ENCODE assay signal across 1 cellular context in genomic region chr2:224162122-224162521, GRCh38.
TF ChIP-seq lines count a peak whose summit lies in the region.

No MANE protein-coding gene starts in this region.

TF ChIP-seq in HepG2, 621 proteins besides CTCF, POLR2A, EP300 and RAD21:
- TF ChIP-seq AKNA (CRISPR knock-in tag; IDR thresholded peaks at IDR 0.05; ENCODE audit: borderline replicate concordance) (no peak), PRDM15 (CRISPR knock-in tag; IDR thresholded peaks at IDR 0.05) (no peak), PREB (CRISPR knock-in tag; IDR thresholded peaks at IDR 0.05) (no peak), MAFK (conservative IDR thresholded peaks at IDR 0.05 in 1 of 2, IDR thresholded peaks at IDR 0.05 in 1 of 2; ENCODE audit: low read length in 2 of 2) (peak; percentile 69 to 78), MAFF (IDR thresholded peaks at IDR 0.05; ENCODE audit: low read depth, low read length) (peak; percentile 50; the same call in 1 of the 2 replicates), ZNF720 (CRISPR knock-in tag; IDR thresholded peaks at IDR 0.05) (no peak), ZFY (CRISPR knock-in tag; IDR thresholded peaks at IDR 0.05) (no peak), ZFP90 (CRISPR knock-in tag; IDR thresholded peaks at IDR 0.05; ENCODE audit: borderline replicate concordance) (no peak), GABPA (IDR thresholded peaks at IDR 0.05; ENCODE audit: low read depth, low read length) (no peak), GABPA (CRISPR knock-in tag; IDR thresholded peaks at IDR 0.05; ENCODE audit: low read depth) (no peak), ELF1 (CRISPR knock-in tag; IDR thresholded peaks at IDR 0.05) (no peak), RBM22 (optimal IDR thresholded peaks at IDR 0.05; ENCODE audit: low read length) (no peak), RFXAP (CRISPR knock-in tag; IDR thresholded peaks at IDR 0.05; ENCODE audit: borderline replicate concordance) (no peak), HNRNPLL (IDR thresholded peaks at IDR 0.05; ENCODE audit: low read depth, low read length, poor library complexity, severe bottlenecking) (no peak), CEBPB (IDR thresholded peaks at IDR 0.05; ENCODE audit: borderline replicate concordance, low read depth, low read length) (no peak), ZSCAN5A (CRISPR knock-in tag; IDR thresholded peaks at IDR 0.05; ENCODE audit: borderline replicate concordance) (no peak)
